ENCODE assay signal across 6 cellular contexts in genomic region chr15:87976552-87976951, GRCh38.
"Had no signal": no experiment of that assay in that cellular context is flagged by ENCODE, and none has a peak within 500 bp of the region (broad histone marks: within the 10 kb centered on the region; RNA-seq: fewer than 3 reads in every experiment).

No MANE protein-coding gene starts in this region.

- H3K4me3 ChIP-seq: K562 had no signal

- H3K27ac ChIP-seq: HL-60 had no signal

- DNase-seq: IMR-90, KBM-7 had no signal

- ATAC-seq: HepG2, K562 had no signal

- FAIRE-seq: HepG2, HTR-8/SVneo, K562 had no signal
